In genomic region chr2:99180755-99181647, GRCh38 we compare ENCODE assay signal across 8 cellular contexts.
DNase-seq lines count a peak whose midpoint lies in the region; ATAC-seq, FAIRE-seq and TF ChIP-seq lines count a peak whose summit lies in the region.

Gene MITD1 (minus strand): TSS chr2:99181058. CDS start chr2:99180981, 77 bp downstream.
Gene MRPL30 (plus strand): TSS chr2:99181184. CDS start chr2:99186204, 5,020 bp downstream.

- peak; percentile 88 for DNase-seq in AG09319 (ENCODE audit: extremely low read depth, low read depth)
- peak; percentile 92 for DNase-seq in NCI-H446 treated with DMSO at 0.1 percent for 48 hours (lab: John Stamatoyannopoulos, UW)
- DNase-seq in cerebellar cortex (ENCODE audit: low spot score) = peak; percentile 97
- peak; percentile 77 for DNase-seq in stimulated activated CD4-positive, alpha-beta T cell treated with anti-CD3 and anti-CD28 coated beads, Interleukin-12 subunit alpha, Interleukin-12 subunit beta, amount 100 ng/mL, for 4 hours

- ATAC-seq in GM19035 (IDR thresholded peaks at IDR 0.05; ENCODE audit: unreplicated experiment) (peak; percentile 96), HG03354 (IDR thresholded peaks at IDR 0.05; ENCODE audit: poor library complexity, severe bottlenecking, unreplicated experiment) (peak; percentile 96)
- ATAC-seq in activated CD4-positive, CD25-positive, alpha-beta regulatory T cell treated with anti-CD3 and anti-CD28 coated beads, Interleukin-2, amount 50 U/mL, for 24 hours = peak; percentile 93 to 94

- FAIRE-seq in islet of Langerhans (lab: Jason Lieb, UNC) = peak; percentile 24

- TF ChIP-seq CTCF in AG09319 (IDR thresholded peaks at IDR 0.05; ENCODE audit: low read depth, low read length) = no peak

Comparison
In these comparisons a context has a peak if more than half of its experiments do, and no peak if none do; other contexts are left out.
1. Peak in every context shown above with its lines: DNase-seq and ATAC-seq.